In genomic region chr1:112905420-112906154, GRCh38 we compare ENCODE assay signal across 10 cellular contexts. TPM values are rescaled to one million over a fixed set of nuclear protein-coding genes. Genes with fewer than 3 reads are reported as not detected.
DNase-seq lines count a peak whose midpoint lies in the region; ATAC-seq and TF ChIP-seq lines count a peak whose summit lies in the region.
"Had no signal": no experiment of that assay in that cellular context is flagged by ENCODE, and none has a peak within 500 bp of the region (broad histone marks: within the 10 kb centered on the region; RNA-seq: fewer than 3 reads in every experiment).

No MANE protein-coding gene starts in this region.

- in situ Hi-C loops in G401 (cut with HindIII; ENCODE audit: low sequenced_read_pairs), result no loop called here

- peaks cover 25% of the 10 kb centered on the region for H3K36me3 Mint-ChIP-seq in nephron (ENCODE audit: low read depth)
- H3K36me3 Mint-ChIP-seq: natural killer cell treated with Interleukin-12 subunit alpha and Interleukin-12 subunit beta and Interleukin-15 and Interleukin-18, amount 100 ng/mL, for 72 hours had no signal

- peaks cover 16% of the 10 kb centered on the region for H3K4me1 Mint-ChIP-seq in nephron

- no peak overlapping the region for H3K4me3 ChIP-seq in epithelial cell of esophagus (ENCODE audit: low read length)

- no peak for TF ChIP-seq CTCF in epithelial cell of esophagus (IDR thresholded peaks at IDR 0.05; ENCODE audit: insufficient read depth, low read depth, low read length, missing control alignments)
- no peak for TF ChIP-seq CTCF in nephron (IDR thresholded peaks at IDR 0.05; ENCODE audit: unreplicated experiment in 3 of 3)
- TF ChIP-seq CTCF in GM20000 (IDR thresholded peaks at IDR 0.05; ENCODE audit: extremely low read depth, missing control alignments), result no peak

- peaks cover 3% of the 10 kb centered on the region for H3K9me3 Mint-ChIP-seq in nephron
- H3K9me3 Mint-ChIP-seq: natural killer cell treated with Interleukin-12 subunit alpha and Interleukin-12 subunit beta and Interleukin-15 and Interleukin-18, amount 100 ng/mL, for 72 hours had no signal

- ATAC-seq in GM21390 (IDR thresholded peaks at IDR 0.05; ENCODE audit: unreplicated experiment), result no peak

- H3K27me3 Mint-ChIP-seq in nephron (ENCODE audit: low read depth), result no peaks in the 10 kb centered on the region
- H3K27me3 Mint-ChIP-seq: natural killer cell treated with Interleukin-12 subunit alpha and Interleukin-12 subunit beta and Interleukin-15 and Interleukin-18, amount 100 ng/mL, for 72 hours had no signal

- DNase-seq in G401 (ENCODE audit: low spot score) (peak; percentile 95), OCI-M1 (lab: John Stamatoyannopoulos, UW) (peak; percentile 40), epithelial cell of esophagus (ENCODE audit: low read depth) (peak; percentile 51), NCI-H748 treated with DMSO at 0.1 percent for 48 hours (lab: John Stamatoyannopoulos, UW) (no peak), GM20000 (ENCODE audit: low spot score) (no peak), inferior parietal cortex (ENCODE audit: extremely low spot score) (no peak)
- DNase-seq: cortex of kidney had no signal

- H3K27ac Mint-ChIP-seq in nephron, result peak overlapping the region; percentile 30 to 71 (median 53)

- H3K4me3 Mint-ChIP-seq in nephron, result no peak overlapping the region
- H3K4me3 Mint-ChIP-seq: natural killer cell treated with Interleukin-12 subunit alpha and Interleukin-12 subunit beta and Interleukin-15 and Interleukin-18, amount 100 ng/mL, for 72 hours had no signal

RNA-seq across cellular contexts. Expression of gene SLC16A1, which starts 50.4 kb away (rescaled TPM):
- 93.0 and 113 TPM in 2 replicates for total RNA-seq in G401 (2014; rRNA removed; shearing (Covaris generic))

Comparison
In these comparisons a context has a peak if more than half of its experiments do, and no peak if none do; other contexts are left out.
1. DNase-seq: peak in G401 (single experiment), OCI-M1 (single experiment) and epithelial cell of esophagus (single experiment); none in NCI-H748 treated with DMSO at 0.1 percent for 48 hours (single experiment), GM20000 (single experiment) and inferior parietal cortex (single experiment).